In the genomic region with DNA sequence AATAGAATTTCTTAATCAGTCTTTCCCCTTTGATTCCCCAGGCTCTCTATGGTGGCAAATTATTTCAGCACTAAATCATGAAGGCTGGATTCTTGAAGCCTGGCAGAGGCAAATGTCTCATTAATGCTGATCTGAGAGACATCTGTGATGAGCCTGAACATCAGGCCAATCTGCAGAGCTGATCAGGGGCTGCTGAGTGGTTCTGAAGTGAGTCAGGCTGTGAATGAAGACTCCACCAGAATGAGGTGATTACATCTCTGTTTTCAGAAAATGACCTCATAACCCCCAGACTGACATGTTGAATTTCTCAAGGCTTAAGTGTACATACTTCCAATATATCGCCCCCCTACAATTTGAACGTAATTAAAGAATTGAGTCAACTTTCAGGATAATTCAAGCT, we compare ENCODE assay signal across 27 cellular contexts.
"Had no signal": no experiment of that assay in that cellular context is flagged by ENCODE, and none has a peak within 500 bp of the region (broad histone marks: within the 10 kb centered on the region; RNA-seq: fewer than 3 reads in every experiment).

No MANE protein-coding gene starts in this region.

- H3K9me3 ChIP-seq: breast epithelium, heart right ventricle, left lung, lower lobe of right lung, mucosa of descending colon, pancreas, prostate gland, thoracic aorta had no signal

- H3K27me3 ChIP-seq: breast epithelium, foreskin keratinocyte, heart right ventricle, left lung, pancreas had no signal

- H3K27ac ChIP-seq: breast epithelium, foreskin keratinocyte, heart right ventricle, left lung, lower lobe of right lung, pancreas, prostate gland, thoracic aorta had no signal

- H3K4me3 ChIP-seq: breast epithelium, heart right ventricle, left lung, lower lobe of right lung, mucosa of descending colon, pancreas, prostate gland, thoracic aorta had no signal

- H3K4me1 ChIP-seq: breast epithelium, heart right ventricle, left lung, lower lobe of right lung, pancreas, prostate gland had no signal

- H3K36me3 ChIP-seq: breast epithelium, heart right ventricle, left lung, lower lobe of right lung, pancreas, prostate gland, thoracic aorta had no signal

- DNase-seq: activated CD4-positive, alpha-beta memory T cell treated with anti-CD3 and anti-CD28 coated beads for 36 hours; activated CD4-positive, alpha-beta T cell treated with anti-CD3 and anti-CD28 coated beads, Interleukin-2, amount 10 ng/mL, durations not matched to agents 24 days and 14 days; activated CD4-positive, CD25-positive, alpha-beta regulatory T cell treated with anti-CD3 and anti-CD28 coated beads, Interleukin-2, amount 50 U/mL, for 72 hours; activated CD8-positive, alpha-beta memory T cell treated with anti-CD3 and anti-CD28 coated beads, Interleukin-2, amount 50 U/mL, for 48 hours; activated gamma-delta T cell treated with Interleukin-2 at 50 U/mL for 16 hours; activated naive CD4-positive, alpha-beta T cell treated with anti-CD3 and anti-CD28 coated beads, Interleukin-2, amount 50 U/mL, for 16 hours; activated T-cell treated with anti-CD3 and anti-CD28 coated beads, Interleukin-2, amount 50 U/mL, for 24 hours; amniotic stem cell; central memory CD4-positive, alpha-beta T cell; foreskin keratinocyte; heart right ventricle; kidney glomerular epithelial cell; left lung; lower lobe of right lung; mesenchymal stem cell; mucosa of descending colon; naive B cell; nucleus accumbens; pancreas; retina; small intestine; stimulated activated CD4-positive, alpha-beta T cell treated with anti-CD3 and anti-CD28 coated beads, Interleukin-4, amount 100 ng/mL, for 24 hours; T-helper 9 cell; trophoblast cell had no signal
